Comparison of ENCODE assay signal across 10 cellular contexts in the genomic region with DNA sequence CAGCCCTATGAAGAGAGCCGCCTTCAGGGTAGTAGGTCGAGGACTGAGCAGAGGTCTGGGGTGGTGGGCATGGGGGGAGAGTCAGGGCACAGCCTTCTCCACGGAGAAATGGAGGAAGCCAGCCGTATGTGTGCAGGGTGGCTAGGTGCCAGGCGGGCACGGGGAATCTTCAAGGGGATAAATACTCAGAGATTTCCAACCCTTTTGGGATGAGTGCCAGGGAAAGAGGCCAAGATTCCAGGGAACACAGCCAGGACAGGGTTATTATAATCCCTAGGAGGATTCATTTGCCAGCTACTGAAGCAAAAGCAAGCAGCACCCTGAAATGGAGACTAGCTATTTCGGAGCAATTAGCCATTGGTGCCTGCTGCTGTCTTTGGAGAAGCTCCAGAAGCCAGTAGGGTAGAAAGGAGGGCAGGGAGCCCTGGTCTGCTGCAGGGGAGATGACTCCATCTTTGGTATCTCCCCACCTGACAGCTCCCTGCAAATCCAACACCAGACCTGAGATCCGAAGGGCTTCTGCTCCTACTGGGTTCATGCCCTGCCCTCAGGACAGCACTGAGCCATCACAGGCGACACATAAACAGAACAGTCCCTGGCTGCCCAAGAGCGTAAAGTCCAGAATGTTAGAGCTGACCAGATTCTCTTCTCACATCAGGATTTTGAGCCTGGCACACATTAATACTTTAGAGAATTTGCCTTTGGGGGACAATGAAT.
DNase-seq lines count a peak whose midpoint lies in the region; ATAC-seq, FAIRE-seq and TF ChIP-seq lines count a peak whose summit lies in the region.
"Had no signal": no experiment of that assay in that cellular context is flagged by ENCODE, and none has a peak within 500 bp of the region (broad histone marks: within the 10 kb centered on the region; RNA-seq: fewer than 3 reads in every experiment).

No MANE protein-coding gene starts in this region.

- DNase-seq in SJCRH30: peak; percentile 10 to 30
- peak in 4 of 5 donors; percentile 37 to 69 (median 60) for DNase-seq in heart left ventricle
- DNase-seq in stomach: peak; percentile 71
- DNase-seq in RCC 7860 (ENCODE audit: low spot score): no peak
- DNase-seq in effector CD4-positive, alpha-beta T cell: no peak
- no peak for DNase-seq in iPS-NIHi7 (ENCODE audit: extremely low spot score)
- no peak for DNase-seq in vagina (ENCODE audit: extremely low spot score in 2 of 2)
- DNase-seq: central memory CD4-positive, alpha-beta T cell; GF-D8 had no signal

- H3K4me1 ChIP-seq in SJCRH30: no peaks in the 10 kb centered on the region
- H3K4me1 ChIP-seq in heart left ventricle: peaks cover 0 to 17% (median 2%) of the 10 kb centered on the region in 12 donors
- peaks cover 8 to 25% (median 13%) of the 10 kb centered on the region in 4 donors for H3K4me1 ChIP-seq in stomach
- H3K4me1 ChIP-seq in vagina: peaks cover 14% of the 10 kb centered on the region

- no peaks in the 10 kb centered on the region; the same call in 1 of the 2 replicates for H3K27me3 ChIP-seq in SJCRH30
- no peaks in the 10 kb centered on the region for H3K27me3 ChIP-seq in heart left ventricle
- H3K27me3 ChIP-seq in stomach: peaks cover 0 to 10% (median 0%) of the 10 kb centered on the region in 3 donors
- H3K27me3 ChIP-seq in vagina: no peaks in the 10 kb centered on the region

- H3K27ac ChIP-seq in SJCRH30 (no peak overlapping the region), heart left ventricle (peak overlapping the region in 7 of 12 donors; percentile 2 to 65 (median 38)), stomach (peak overlapping the region in 1 of 5 donors; percentile 16), vagina (no peak overlapping the region)

- no peaks in the 10 kb centered on the region for H3K9me3 ChIP-seq in SJCRH30 (replicated peaks)
- H3K9me3 ChIP-seq in heart left ventricle: no peaks in the 10 kb centered on the region
- no peaks in the 10 kb centered on the region for H3K9me3 ChIP-seq in stomach
- H3K9me3 ChIP-seq in vagina: no peaks in the 10 kb centered on the region

- peak; percentile 63 to 82 (median 74) for ATAC-seq in heart left ventricle

- H3K36me3 ChIP-seq in SJCRH30: no peaks in the 10 kb centered on the region
- H3K36me3 ChIP-seq in heart left ventricle: no peaks in the 10 kb centered on the region
- no peaks in the 10 kb centered on the region for H3K36me3 ChIP-seq in stomach
- H3K36me3 ChIP-seq in vagina: no peaks in the 10 kb centered on the region

- FAIRE-seq in RCC 7860 (lab: Jason Lieb, UNC): no peak

- no peak for TF ChIP-seq RAD21 in Ishikawa (IDR thresholded peaks at IDR 0.05; ENCODE audit: low read depth)

- H3K4me3 ChIP-seq in SJCRH30 (no peak overlapping the region), heart left ventricle (peak overlapping the region in 7 of 12 donors; percentile 6 to 37 (median 20)), stomach (peak overlapping the region in 2 of 4 donors; percentile 2 to 18), vagina (no peak overlapping the region)

- no peak for TF ChIP-seq EP300 in Ishikawa (IDR thresholded peaks at IDR 0.05; ENCODE audit: borderline replicate concordance)
- TF ChIP-seq EP300 in stomach (IDR thresholded peaks at IDR 0.05): no peak

- intact Hi-C loops in heart left ventricle (cut with DNase I): no loop called here
- intact Hi-C loops in stomach (cut with DNase I; ENCODE audit: low total_unique reads): no loop called here
- intact Hi-C loops in vagina (cut with DNase I): no loop called here

- WGBS in heart left ventricle, 4 donors: 12 to 24% (median 21%) methylated on average over 10 of the region's 10 CpGs
- 29 to 41% (median 36%) methylated on average over 9 to 10 of the region's 10 CpGs for WGBS in stomach, 5 donors

- TF ChIP-seq POLR2A in heart left ventricle (IDR thresholded peaks at IDR 0.05) (no peak), stomach (IDR thresholded peaks at IDR 0.05) (no peak), vagina (IDR thresholded peaks at IDR 0.05) (no peak)

- TF ChIP-seq CTCF in heart left ventricle (IDR thresholded peaks at IDR 0.05): no peak
- TF ChIP-seq CTCF in stomach (IDR thresholded peaks at IDR 0.05): no peak
- TF ChIP-seq CTCF in vagina (IDR thresholded peaks at IDR 0.05): no peak

TF ChIP-seq in Ishikawa, 13 proteins besides CTCF, POLR2A, EP300 and RAD21:
- TF ChIP-seq CEBPB (IDR thresholded peaks at IDR 0.05) (no peak), NFIC (IDR thresholded peaks at IDR 0.05) (peak; percentile 87), TEAD4 (IDR thresholded peaks at IDR 0.05) (0 out of 2 replicates have a peak, but pooled peaks have one; percentile 30)

Comparison
In these comparisons a context has a peak if more than half of its experiments do, and no peak if none do; other contexts are left out.
1. DNase-seq: peak in SJCRH30 (2 of 2), heart left ventricle (4 of 5) and stomach (single experiment); none in RCC 7860 (single experiment), effector CD4-positive, alpha-beta T cell (single experiment), iPS-NIHi7 (single experiment) and vagina (0 of 2).
2. H3K27ac ChIP-seq: peak in heart left ventricle (7 of 12); none in SJCRH30 (single experiment) and vagina (single experiment).
3. H3K4me3 ChIP-seq: peak in heart left ventricle (7 of 12); none in SJCRH30 (single experiment) and vagina (0 of 2).